In genomic region chr1:46719689-46720088, GRCh38 we compare ENCODE assay signal across 1 cellular context.
TF ChIP-seq lines count a peak whose summit lies in the region.

No MANE protein-coding gene starts in this region.

TF ChIP-seq in HEK293, 187 proteins besides CTCF, POLR2A, EP300 and RAD21 (continues in another document):
- TF ChIP-seq BCL6B (tag by site-specific recombination; IDR thresholded peaks at IDR 0.05) (no peak), REPIN1 (tag by site-specific recombination; IDR thresholded peaks at IDR 0.05; ENCODE audit: low read depth) (no peak), ZNF621 (tag by site-specific recombination; IDR thresholded peaks at IDR 0.05) (no peak), ZNF701 (tag by site-specific recombination; IDR thresholded peaks at IDR 0.05) (no peak), ZNF768 (tag by site-specific recombination; IDR thresholded peaks at IDR 0.05) (no peak), ZNF488 (tag by site-specific recombination; IDR thresholded peaks at IDR 0.05) (no peak), ZNF530 (tag by site-specific recombination; IDR thresholded peaks at IDR 0.05; ENCODE audit: low read depth) (no peak), ZNF510 (tag by site-specific recombination; IDR thresholded peaks at IDR 0.05; ENCODE audit: insufficient replicate concordance) (no peak), HIC1 (tag by site-specific recombination; IDR thresholded peaks at IDR 0.05) (no peak), ZNF830 (tag by site-specific recombination; IDR thresholded peaks at IDR 0.05; ENCODE audit: low read depth) (no peak), ZNF398 (tag by site-specific recombination; IDR thresholded peaks at IDR 0.05) (0 out of 2 replicates have a peak, but pooled peaks have one; percentile 48), ZBTB7A (tag by site-specific recombination; IDR thresholded peaks at IDR 0.05; ENCODE audit: low read depth) (no peak), ZNF629 (tag by site-specific recombination; IDR thresholded peaks at IDR 0.05) (peak; percentile 40), EGR2 (tag by site-specific recombination; IDR thresholded peaks at IDR 0.05; ENCODE audit: low read depth) (no peak), ZBTB48 (tag by site-specific recombination; IDR thresholded peaks at IDR 0.05) (no peak), ZNF248 (tag by site-specific recombination; IDR thresholded peaks at IDR 0.05) (no peak), ZNF362 (tag by site-specific recombination; IDR thresholded peaks at IDR 0.05) (no peak), ZNF169 (tag by site-specific recombination; IDR thresholded peaks at IDR 0.05) (no peak), ZNF24 (tag by site-specific recombination; IDR thresholded peaks at IDR 0.05) (peak; percentile 76; the same call in 1 of the 2 replicates), ZNF280D (tag by site-specific recombination; IDR thresholded peaks at IDR 0.05) (no peak), ZNF140 (tag by site-specific recombination; IDR thresholded peaks at IDR 0.05) (no peak), GLI4 (tag by site-specific recombination; IDR thresholded peaks at IDR 0.05) (no peak), ZNF404 (tag by site-specific recombination; IDR thresholded peaks at IDR 0.05) (no peak), HOXA7 (CRISPR knock-in tag; IDR thresholded peaks at IDR 0.05; ENCODE audit: borderline replicate concordance) (no peak), ZSCAN16 (tag by site-specific recombination; IDR thresholded peaks at IDR 0.05) (no peak), ZNF561 (tag by site-specific recombination; IDR thresholded peaks at IDR 0.05; ENCODE audit: borderline replicate concordance) (peak; percentile 40; the same call in 1 of the 2 replicates), ZNF354C (tag by site-specific recombination; IDR thresholded peaks at IDR 0.05; ENCODE audit: borderline replicate concordance, low read depth) (no peak), ZNF521 (tag by site-specific recombination; IDR thresholded peaks at IDR 0.05) (no peak), ZNF146 (tag by site-specific recombination; IDR thresholded peaks at IDR 0.05) (no peak), PRDM10 (tag by site-specific recombination; IDR thresholded peaks at IDR 0.05) (no peak), KLF1 (tag by site-specific recombination; IDR thresholded peaks at IDR 0.05) (peak; percentile 92), KLF9 (tag by site-specific recombination; IDR thresholded peaks at IDR 0.05; ENCODE audit: low read depth) (no peak), ZNF2 (tag by site-specific recombination; IDR thresholded peaks at IDR 0.05) (peak; percentile 15; the same call in 1 of the 2 replicates), ZNF292 (tag by site-specific recombination; IDR thresholded peaks at IDR 0.05; ENCODE audit: borderline replicate concordance, low read depth) (no peak), GLI2 (tag by site-specific recombination; IDR thresholded peaks at IDR 0.05; ENCODE audit: borderline replicate concordance, low read depth) (no peak), ZNF366 (tag by site-specific recombination; conservative IDR thresholded peaks at IDR 0.05) (peak; percentile 44), ZNF202 (tag by site-specific recombination; IDR thresholded peaks at IDR 0.05; ENCODE audit: borderline replicate concordance) (no peak), ZNF555 (tag by site-specific recombination; conservative IDR thresholded peaks at IDR 0.05) (no peak), ZBTB44 (tag by site-specific recombination; IDR thresholded peaks at IDR 0.05) (peak; percentile 72), ZNF837 (tag by site-specific recombination; IDR thresholded peaks at IDR 0.05) (no peak), ZNF391 (tag by site-specific recombination; IDR thresholded peaks at IDR 0.05; ENCODE audit: borderline replicate concordance, low read depth) (no peak), GFI1B (tag by site-specific recombination; IDR thresholded peaks at IDR 0.05) (no peak), ZNF221 (tag by site-specific recombination; IDR thresholded peaks at IDR 0.05; ENCODE audit: borderline replicate concordance) (no peak), KLF16 (tag by site-specific recombination; IDR thresholded peaks at IDR 0.05) (no peak), ZNF548 (tag by site-specific recombination; IDR thresholded peaks at IDR 0.05) (no peak), ZFP3 (tag by site-specific recombination; IDR thresholded peaks at IDR 0.05; ENCODE audit: low read depth) (no peak)
